30 cellular contexts compared by ENCODE assay signal in genomic region chr10:58180633-58181032, GRCh38.
DNase-seq lines count a peak whose midpoint lies in the region; ATAC-seq and TF ChIP-seq lines count a peak whose summit lies in the region.
"Had no signal": no experiment of that assay in that cellular context is flagged by ENCODE, and none has a peak within 500 bp of the region (broad histone marks: within the 10 kb centered on the region; RNA-seq: fewer than 3 reads in every experiment).

No MANE protein-coding gene starts in this region.

- no peaks in the 10 kb centered on the region for H3K9me2 ChIP-seq in PC-3 (replicated peaks; ENCODE audit: low read length)

- BruUV-seq in Calu3 (replicated peaks; lab: Mats Ljungman, UMichigan) (no TSS peak), PC-3 (replicated peaks; lab: Mats Ljungman, UMichigan) (no TSS peak)

- in situ Hi-C loops in brain microvascular endothelial cell (cut with HindIII; ENCODE audit: low pct_ligation_motif_present, low sequenced_read_pairs): no loop called here

- H3K36me3 Mint-ChIP-seq in Calu3 (ENCODE audit: insufficient read depth, unreplicated experiment): no peaks in the 10 kb centered on the region
- no peaks in the 10 kb centered on the region for H3K36me3 Mint-ChIP-seq in activated T-helper 2 cell treated with anti-CD3 and anti-CD28 coated beads, Interferon-gamma antibody, Interleukin-2, Interleukin-4, amounts not matched to agents 10 μg/mL and 5 μg/mL and 100 μg/mL, durations not matched to agents 14 hours and 24 hours and 36 hours (ENCODE audit: low read depth)
- H3K36me3 Mint-ChIP-seq: activated naive CD4-positive, alpha-beta T cell treated with anti-CD3 and anti-CD28 coated beads, Interleukin-2, amount 10 ng/mL, durations not matched to agents 7 days and 5 days; CD4-positive, alpha-beta memory T cell; mesothelial cell of epicardium; stimulated activated effector memory CD8-positive, alpha-beta T cell treated with anti-CD3 and anti-CD28 coated beads, Interleukin-12 subunit alpha, Interleukin-12 subunit beta, amount 100 ng/mL, for 72 hours had no signal

- no peaks in the 10 kb centered on the region for H3K36me3 ChIP-seq in PC-3 (ENCODE audit: low read depth, low read length)
- no peaks in the 10 kb centered on the region for H3K36me3 ChIP-seq in brain microvascular endothelial cell (replicated peaks)
- H3K36me3 ChIP-seq: HAP-1, heart right ventricle, neutrophil, sigmoid colon, tibial nerve had no signal

- CTCF ChIA-PET in Calu3 (lab: Charles Lee): interaction anchor here (1.1 to 5.8 kb wide), 5 partner anchors 18 to 205 kb away, joined by 3 to 64 read pairs (median 4); partner anchors contain the start of genes CISD1 and TFAM
- CTCF ChIA-PET in PC-3 (lab: Charles Lee): no interaction called here

- DNase-seq in Calu3: peak; percentile 46
- DNase-seq in PC-3: peak; percentile 28
- DNase-seq in brain microvascular endothelial cell: peak; percentile 20
- DNase-seq in fibroblast of pulmonary artery (ENCODE audit: low read depth): peak; percentile 23
- no peak for DNase-seq in NCI-H1436 treated with DMSO at 0.1 percent for 48 hours (lab: John Stamatoyannopoulos, UW)
- no peak for DNase-seq in activated T-helper 2 cell treated with anti-CD3 and anti-CD28 coated beads, Interferon-gamma antibody, Interleukin-2, Interleukin-4, amounts not matched to agents 10 μg/mL and 5 μg/mL and 100 μg/mL, durations not matched to agents 14 hours and 24 hours and 36 hours (ENCODE audit: low spot score)
- DNase-seq: activated CD4-positive, alpha-beta T cell treated with anti-CD3 and anti-CD28 coated beads, Interleukin-2, amount 50 U/mL, for 48 hours; activated CD4-positive, CD25-positive, alpha-beta regulatory T cell treated with anti-CD3 and anti-CD28 coated beads, Interleukin-2, amount 50 U/mL, for 72 hours; activated naive CD4-positive, alpha-beta T cell treated with anti-CD3 and anti-CD28 coated beads, Interleukin-2, amount 10 ng/mL, durations not matched to agents 7 days and 5 days; activated T-cell treated with anti-CD3 and anti-CD28 coated beads, Interleukin-2, amount 50 U/mL, for 48 hours; amniotic stem cell; CD4-positive, alpha-beta memory T cell; cortex of kidney; effector memory CD8-positive, alpha-beta T cell; foreskin melanocyte; heart right ventricle; NCI-H1694; NCI-H510A; sigmoid colon had no signal

- no peaks in the 10 kb centered on the region for H4K20me1 ChIP-seq in PC-3 (ENCODE audit: low read length)

- H3K9me3 ChIP-seq in PC-3 (ENCODE audit: low read length): no peaks in the 10 kb centered on the region
- H3K9me3 ChIP-seq: HAP-1, heart right ventricle, neutrophil, sigmoid colon, tibial nerve had no signal

- H3K27me3 ChIP-seq in PC-3 (ENCODE audit: low read length): no peaks in the 10 kb centered on the region
- no peaks in the 10 kb centered on the region for H3K27me3 ChIP-seq in brain microvascular endothelial cell (replicated peaks)
- H3K27me3 ChIP-seq: neutrophil, sigmoid colon, tibial nerve had no signal

- ATAC-seq in PC-3 (no peak; the same call in 1 of the 2 replicates), HG03521 (IDR thresholded peaks at IDR 0.05; ENCODE audit: unreplicated experiment) (no peak), GM19463 (IDR thresholded peaks at IDR 0.05; ENCODE audit: unreplicated experiment) (no peak)
- ATAC-seq: effector memory CD8-positive, alpha-beta T cell; heart right ventricle; HepG2; stimulated activated effector memory CD8-positive, alpha-beta T cell treated with anti-CD3 and anti-CD28 coated beads, Interleukin-12 subunit alpha, Interleukin-12 subunit beta, amount 100 ng/mL, for 72 hours had no signal

- no peak overlapping the region for H3K4me3 ChIP-seq in PC-3 (ENCODE audit: low read length)
- no peak overlapping the region for H3K4me3 ChIP-seq in brain microvascular endothelial cell (ENCODE audit: low read depth, low read length)
- H3K4me3 ChIP-seq in fibroblast of pulmonary artery (replicated peaks; ENCODE audit: low read depth, low read length): no peak overlapping the region
- H3K4me3 ChIP-seq: HAP-1, heart right ventricle, sigmoid colon, SK-N-MC, tibial nerve had no signal

- no peaks in the 10 kb centered on the region for H3F3A ChIP-seq in PC-3 (ENCODE audit: low read length, unreplicated experiment)

- intact Hi-C loops in Calu3 (cut with micrococcal nuclease; ENCODE audit: unreplicated experiment): no loop called here
- intact Hi-C loops in PC-3 (cut with micrococcal nuclease): no loop called here
- intact Hi-C loops in activated T-helper 2 cell treated with anti-CD3 and anti-CD28 coated beads, Interferon-gamma antibody, Interleukin-2, Interleukin-4, amounts not matched to agents 10 μg/mL and 5 μg/mL and 100 μg/mL, durations not matched to agents 14 hours and 24 hours and 36 hours (cut with micrococcal nuclease): no loop called here

- no peak overlapping the region for H3K4me2 ChIP-seq in PC-3 (ENCODE audit: low read length)

- peak overlapping the region; percentile 2 for H3K4me3 Mint-ChIP-seq in Calu3 (ENCODE audit: low read depth, unreplicated experiment)
- H3K4me3 Mint-ChIP-seq in activated T-helper 2 cell treated with anti-CD3 and anti-CD28 coated beads, Interferon-gamma antibody, Interleukin-2, Interleukin-4, amounts not matched to agents 10 μg/mL and 5 μg/mL and 100 μg/mL, durations not matched to agents 14 hours and 24 hours and 36 hours (ENCODE audit: low read depth): no peak overlapping the region
- H3K4me3 Mint-ChIP-seq: activated naive CD4-positive, alpha-beta T cell treated with anti-CD3 and anti-CD28 coated beads, Interleukin-2, amount 10 ng/mL, durations not matched to agents 7 days and 5 days; CD4-positive, alpha-beta memory T cell; effector memory CD8-positive, alpha-beta T cell; mesothelial cell of epicardium; stimulated activated effector memory CD8-positive, alpha-beta T cell treated with anti-CD3 and anti-CD28 coated beads, Interleukin-12 subunit alpha, Interleukin-12 subunit beta, amount 100 ng/mL, for 72 hours; T-helper 1 cell treated with Interleukin-12 subunit alpha and Interleukin-12 subunit beta and Interleukin-4 antibody, amounts not matched to agents 30 μg/mL and 1 μg/mL, for 36 hours had no signal

- H3K4me1 Mint-ChIP-seq in Calu3 (ENCODE audit: low read depth, unreplicated experiment): peaks cover 33% of the 10 kb centered on the region
- H3K4me1 Mint-ChIP-seq in activated T-helper 2 cell treated with anti-CD3 and anti-CD28 coated beads, Interferon-gamma antibody, Interleukin-2, Interleukin-4, amounts not matched to agents 10 μg/mL and 5 μg/mL and 100 μg/mL, durations not matched to agents 14 hours and 24 hours and 36 hours (ENCODE audit: low read depth): no peaks in the 10 kb centered on the region
- H3K4me1 Mint-ChIP-seq: activated naive CD4-positive, alpha-beta T cell treated with anti-CD3 and anti-CD28 coated beads, Interleukin-2, amount 10 ng/mL, durations not matched to agents 7 days and 5 days; CD4-positive, alpha-beta memory T cell; mesothelial cell of epicardium; stimulated activated effector memory CD8-positive, alpha-beta T cell treated with anti-CD3 and anti-CD28 coated beads, Interleukin-12 subunit alpha, Interleukin-12 subunit beta, amount 100 ng/mL, for 72 hours had no signal

- H2AFZ ChIP-seq in PC-3 (ENCODE audit: low read length): no peak overlapping the region

- no peaks in the 10 kb centered on the region for H3K79me2 ChIP-seq in PC-3 (ENCODE audit: low read length)

- peaks cover 6% of the 10 kb centered on the region for H3K4me1 ChIP-seq in PC-3 (ENCODE audit: insufficient read depth, low read length)
- H3K4me1 ChIP-seq: HAP-1, heart right ventricle, tibial nerve had no signal

- H3K27ac ChIP-seq in PC-3 (ENCODE audit: low read length): no peak overlapping the region
- no peak overlapping the region for H3K27ac ChIP-seq in brain microvascular endothelial cell
- H3K27ac ChIP-seq: heart right ventricle, neutrophil, sigmoid colon, SK-N-MC, tibial nerve had no signal

- no peak for TF ChIP-seq CTCF in Calu3 (IDR thresholded peaks at IDR 0.05; ENCODE audit: unreplicated experiment)
- no peak for TF ChIP-seq CTCF in PC-3 (conservative IDR thresholded peaks at IDR 0.05; ENCODE audit: low read depth, low read length)
- no peak for TF ChIP-seq CTCF in brain microvascular endothelial cell (IDR thresholded peaks at IDR 0.05; ENCODE audit: low read depth, low read length, missing control alignments)
- no peak for TF ChIP-seq CTCF in fibroblast of pulmonary artery (IDR thresholded peaks at IDR 0.05; ENCODE audit: low read length, missing control alignments)

- H3K27me3 Mint-ChIP-seq in Calu3 (ENCODE audit: unreplicated experiment): no peaks in the 10 kb centered on the region
- peaks cover 18% of the 10 kb centered on the region for H3K27me3 Mint-ChIP-seq in activated T-helper 2 cell treated with anti-CD3 and anti-CD28 coated beads, Interferon-gamma antibody, Interleukin-2, Interleukin-4, amounts not matched to agents 10 μg/mL and 5 μg/mL and 100 μg/mL, durations not matched to agents 14 hours and 24 hours and 36 hours (ENCODE audit: low read depth)
- H3K27me3 Mint-ChIP-seq: activated naive CD4-positive, alpha-beta T cell treated with anti-CD3 and anti-CD28 coated beads, Interleukin-2, amount 10 ng/mL, durations not matched to agents 7 days and 5 days; progenitor cell of endocrine pancreas had no signal

- H3K9ac ChIP-seq in PC-3 (ENCODE audit: low read length): no peak overlapping the region

- peak overlapping the region; percentile 3 for H3K27ac Mint-ChIP-seq in Calu3 (ENCODE audit: unreplicated experiment)
- H3K27ac Mint-ChIP-seq in activated T-helper 2 cell treated with anti-CD3 and anti-CD28 coated beads, Interferon-gamma antibody, Interleukin-2, Interleukin-4, amounts not matched to agents 10 μg/mL and 5 μg/mL and 100 μg/mL, durations not matched to agents 14 hours and 24 hours and 36 hours: no peak overlapping the region
- H3K27ac Mint-ChIP-seq: activated naive CD4-positive, alpha-beta T cell treated with anti-CD3 and anti-CD28 coated beads, Interleukin-2, amount 10 ng/mL, durations not matched to agents 7 days and 5 days; CD4-positive, alpha-beta memory T cell; effector memory CD8-positive, alpha-beta T cell; mesothelial cell of epicardium; progenitor cell of endocrine pancreas; stimulated activated effector memory CD8-positive, alpha-beta T cell treated with anti-CD3 and anti-CD28 coated beads, Interleukin-12 subunit alpha, Interleukin-12 subunit beta, amount 100 ng/mL, for 72 hours; T-helper 1 cell treated with Interleukin-12 subunit alpha and Interleukin-12 subunit beta and Interleukin-4 antibody, amounts not matched to agents 30 μg/mL and 1 μg/mL, for 36 hours had no signal

- no peaks in the 10 kb centered on the region for H3K9me3 Mint-ChIP-seq in Calu3 (ENCODE audit: low read depth, unreplicated experiment)
- H3K9me3 Mint-ChIP-seq in activated T-helper 2 cell treated with anti-CD3 and anti-CD28 coated beads, Interferon-gamma antibody, Interleukin-2, Interleukin-4, amounts not matched to agents 10 μg/mL and 5 μg/mL and 100 μg/mL, durations not matched to agents 14 hours and 24 hours and 36 hours: no peaks in the 10 kb centered on the region
- H3K9me3 Mint-ChIP-seq: activated naive CD4-positive, alpha-beta T cell treated with anti-CD3 and anti-CD28 coated beads, Interleukin-2, amount 10 ng/mL, durations not matched to agents 7 days and 5 days; CD4-positive, alpha-beta memory T cell; effector memory CD8-positive, alpha-beta T cell; mesothelial cell of epicardium; stimulated activated effector memory CD8-positive, alpha-beta T cell treated with anti-CD3 and anti-CD28 coated beads, Interleukin-12 subunit alpha, Interleukin-12 subunit beta, amount 100 ng/mL, for 72 hours; T-helper 1 cell treated with Interleukin-12 subunit alpha and Interleukin-12 subunit beta and Interleukin-4 antibody, amounts not matched to agents 30 μg/mL and 1 μg/mL, for 36 hours had no signal

- POLR2A ChIA-PET in PC-3 (lab: Charles Lee; ENCODE audit: unreplicated experiment): no interaction called here

Comparison
In these comparisons a context has a peak if more than half of its experiments do, and no peak if none do; other contexts are left out.
1. DNase-seq: peak in Calu3 (single experiment), PC-3 (single experiment), brain microvascular endothelial cell (single experiment) and fibroblast of pulmonary artery (single experiment); none in NCI-H1436 treated with DMSO at 0.1 percent for 48 hours (single experiment) and activated T-helper 2 cell treated with anti-CD3 and anti-CD28 coated beads, Interferon-gamma antibody, Interleukin-2, Interleukin-4, amounts not matched to agents 10 μg/mL and 5 μg/mL and 100 μg/mL, durations not matched to agents 14 hours and 24 hours and 36 hours (single experiment).